2 cellular contexts compared by ENCODE assay signal in genomic region chr13:109271061-109271460, GRCh38.
TF ChIP-seq lines count a peak whose summit lies in the region.

No MANE protein-coding gene starts in this region.

TF ChIP-seq in A549, 52 proteins besides CTCF, POLR2A, EP300 and RAD21:
- no peak for TF ChIP-seq HMGXB4 (CRISPR knock-in tag; IDR thresholded peaks at IDR 0.05; ENCODE audit: borderline replicate concordance)
- TF ChIP-seq CEBPB (IDR thresholded peaks at IDR 0.05), result no peak
- no peak for TF ChIP-seq HDAC2 (IDR thresholded peaks at IDR 0.05)

TF ChIP-seq in HCT116, 20 proteins besides CTCF, POLR2A, EP300 and RAD21 (continued from another document):
- TF ChIP-seq REST (IDR thresholded peaks at IDR 0.05; ENCODE audit: low read depth) (no peak), ELF1 (IDR thresholded peaks at IDR 0.05; ENCODE audit: borderline replicate concordance, low read depth) (no peak), TCF7L2 (IDR thresholded peaks at IDR 0.05; ENCODE audit: borderline replicate concordance, extremely low read depth, insufficient read depth, insufficient read length) (no peak), POLR2AphosphoS5 (IDR thresholded peaks at IDR 0.05; ENCODE audit: low read depth, low read length) (no peak), ZBTB33 (IDR thresholded peaks at IDR 0.05; ENCODE audit: extremely low read depth, insufficient replicate concordance, low read length) (no peak), CEBPB (IDR thresholded peaks at IDR 0.05; ENCODE audit: low read depth) (no peak), SRF (IDR thresholded peaks at IDR 0.05; ENCODE audit: low read depth) (no peak), EGR1 (IDR thresholded peaks at IDR 0.05; ENCODE audit: low read depth) (no peak), JUND (IDR thresholded peaks at IDR 0.05) (no peak), ATF3 (IDR thresholded peaks at IDR 0.05) (no peak), ZNF274 (IDR thresholded peaks at IDR 0.05; ENCODE audit: low read depth, low read length) (no peak), EZH2 (IDR thresholded peaks at IDR 0.05) (no peak)
TF ChIP-seq in HCT116: peak in this region for 0.
